In the genomic region with DNA sequence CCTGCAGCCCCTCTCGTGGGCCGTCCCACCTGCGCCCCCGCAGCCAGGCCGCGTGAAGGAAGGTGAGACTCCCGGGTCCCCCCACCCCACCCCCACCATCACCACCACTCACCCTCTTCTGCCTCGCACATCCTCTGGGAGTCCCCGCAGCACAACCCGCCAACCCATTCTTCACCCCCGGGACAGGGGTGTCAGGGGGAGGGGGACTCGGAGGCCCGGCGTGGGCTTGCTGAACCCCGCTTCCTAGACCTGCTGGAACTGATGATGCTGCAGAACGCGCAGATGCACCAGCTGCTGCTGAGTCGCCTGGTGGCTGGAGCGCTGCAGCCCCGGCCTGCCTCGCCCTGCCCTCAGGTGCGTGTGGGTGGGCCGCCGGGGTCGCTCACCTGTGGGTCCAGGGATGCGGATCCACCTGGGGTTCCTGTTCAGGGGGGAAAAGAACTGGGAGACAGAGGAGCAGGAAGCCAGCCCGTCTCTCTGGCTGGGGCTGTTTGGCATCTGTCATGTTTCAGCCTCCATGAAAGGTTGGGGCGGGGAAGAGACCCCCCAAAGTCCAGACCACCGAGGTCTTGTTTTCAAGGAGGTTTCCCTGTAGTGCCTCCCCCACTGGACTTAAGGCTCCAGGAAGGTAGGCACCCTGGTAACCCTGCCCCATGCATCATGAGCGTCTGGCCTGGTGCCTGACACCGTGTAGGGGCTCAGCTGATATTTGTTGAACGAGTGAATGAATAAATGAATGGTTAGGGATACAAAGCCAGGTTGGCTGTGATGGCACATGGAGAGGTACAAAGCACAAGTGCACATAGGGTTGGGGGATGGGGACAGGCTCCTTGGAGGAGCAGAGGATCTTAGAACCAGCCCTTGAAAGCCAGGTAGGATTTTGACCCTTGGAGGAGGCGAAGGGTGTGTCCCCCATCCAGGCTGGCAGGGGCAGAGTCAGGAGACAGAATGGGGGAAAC, we compare ENCODE assay signal across 9 cellular contexts.
DNase-seq lines count a peak whose midpoint lies in the region; ATAC-seq and FAIRE-seq lines count a peak whose summit lies in the region.
"Had no signal": no experiment of that assay in that cellular context is flagged by ENCODE, and none has a peak within 500 bp of the region (broad histone marks: within the 10 kb centered on the region; RNA-seq: fewer than 3 reads in every experiment).

No MANE protein-coding gene starts in this region.

- H3K36me3 ChIP-seq in iPS DF 6.9 (ENCODE audit: control insufficient read depth, insufficient read depth, low read length), result no peaks in the 10 kb centered on the region

- DNase-seq in NCI-H1417 (lab: John Stamatoyannopoulos, UW) (peak in 2 of 3 experiments; percentile 29 to 40), NCI-H1417 treated with DMSO at 0.1 percent for 48 hours (lab: John Stamatoyannopoulos, UW) (no peak), iPS DF 6.9 (ENCODE audit: low read depth, low spot score) (no peak), epidermal melanocyte (ENCODE audit: insufficient read length, low spot score) (no peak), GM19238 (ENCODE audit: insufficient read length, low spot score) (no peak), RCC 7860 (ENCODE audit: low spot score) (no peak)
- DNase-seq in activated CD8-positive, alpha-beta memory T cell treated with anti-CD3 and anti-CD28 coated beads, Interleukin-2, amount 50 U/mL, for 48 hours, result peak; percentile 63

- H3K9me3 Mint-ChIP-seq in stimulated activated memory B cell treated with anti-CD40 and anti-IgM and Interleukin-4, amounts not matched to agents 10 μg/mL and 1 μg/mL and 100 μg/mL, for 72 hours, result no peaks in the 10 kb centered on the region

- ATAC-seq in stimulated activated memory B cell treated with anti-CD40 and anti-IgM and Interleukin-4, amounts not matched to agents 10 μg/mL and 1 μg/mL and 100 μg/mL, for 72 hours, result peak; percentile 28

- no peaks in the 10 kb centered on the region for H3K27me3 ChIP-seq in iPS DF 6.9 (ENCODE audit: control insufficient read depth, insufficient read depth, low read length)

- peak overlapping the region; percentile 85 for H3K4me3 Mint-ChIP-seq in stimulated activated memory B cell treated with anti-CD40 and anti-IgM and Interleukin-4, amounts not matched to agents 10 μg/mL and 1 μg/mL and 100 μg/mL, for 72 hours

- no peaks in the 10 kb centered on the region for H3K9me3 ChIP-seq in iPS DF 6.9 (ENCODE audit: control insufficient read depth, insufficient read depth, low read length)

- H3K36me3 Mint-ChIP-seq in stimulated activated memory B cell treated with anti-CD40 and anti-IgM and Interleukin-4, amounts not matched to agents 10 μg/mL and 1 μg/mL and 100 μg/mL, for 72 hours, result peaks cover 19% of the 10 kb centered on the region

- H3K27ac ChIP-seq in iPS DF 6.9 (ENCODE audit: low read length), result no peak overlapping the region

- peaks cover 2% of the 10 kb centered on the region for H3K4me1 ChIP-seq in iPS DF 6.9 (ENCODE audit: control insufficient read depth, insufficient read depth, low read length)

- FAIRE-seq in RCC 7860 (lab: Jason Lieb, UNC), result no peak
- FAIRE-seq: A204.1 had no signal

- H3K4me3 ChIP-seq in iPS DF 6.9 (ENCODE audit: low read length), result peak overlapping the region; percentile 89; the same call in 1 of the 2 replicates

- peaks cover 21% of the 10 kb centered on the region for H3K4me1 Mint-ChIP-seq in stimulated activated memory B cell treated with anti-CD40 and anti-IgM and Interleukin-4, amounts not matched to agents 10 μg/mL and 1 μg/mL and 100 μg/mL, for 72 hours

- peaks cover 33% of the 10 kb centered on the region for H3K27me3 Mint-ChIP-seq in stimulated activated memory B cell treated with anti-CD40 and anti-IgM and Interleukin-4, amounts not matched to agents 10 μg/mL and 1 μg/mL and 100 μg/mL, for 72 hours

- peak overlapping the region; percentile 4 for H3K27ac Mint-ChIP-seq in stimulated activated memory B cell treated with anti-CD40 and anti-IgM and Interleukin-4, amounts not matched to agents 10 μg/mL and 1 μg/mL and 100 μg/mL, for 72 hours

- no CpG with 5 or more reads among the region's 33 CpGs for WGBS in iPS DF 6.9 (ENCODE audit: insufficient coverage, insufficient read length)

Comparison
In these comparisons a context has a peak if more than half of its experiments do, and no peak if none do; other contexts are left out.
1. DNase-seq: peak in NCI-H1417 (2 of 3) and activated CD8-positive, alpha-beta memory T cell treated with anti-CD3 and anti-CD28 coated beads, Interleukin-2, amount 50 U/mL, for 48 hours (single experiment); none in NCI-H1417 treated with DMSO at 0.1 percent for 48 hours (single experiment), iPS DF 6.9 (single experiment), epidermal melanocyte (single experiment), GM19238 (single experiment) and RCC 7860 (single experiment).